2 cellular contexts compared by ENCODE assay signal in the genomic region with DNA sequence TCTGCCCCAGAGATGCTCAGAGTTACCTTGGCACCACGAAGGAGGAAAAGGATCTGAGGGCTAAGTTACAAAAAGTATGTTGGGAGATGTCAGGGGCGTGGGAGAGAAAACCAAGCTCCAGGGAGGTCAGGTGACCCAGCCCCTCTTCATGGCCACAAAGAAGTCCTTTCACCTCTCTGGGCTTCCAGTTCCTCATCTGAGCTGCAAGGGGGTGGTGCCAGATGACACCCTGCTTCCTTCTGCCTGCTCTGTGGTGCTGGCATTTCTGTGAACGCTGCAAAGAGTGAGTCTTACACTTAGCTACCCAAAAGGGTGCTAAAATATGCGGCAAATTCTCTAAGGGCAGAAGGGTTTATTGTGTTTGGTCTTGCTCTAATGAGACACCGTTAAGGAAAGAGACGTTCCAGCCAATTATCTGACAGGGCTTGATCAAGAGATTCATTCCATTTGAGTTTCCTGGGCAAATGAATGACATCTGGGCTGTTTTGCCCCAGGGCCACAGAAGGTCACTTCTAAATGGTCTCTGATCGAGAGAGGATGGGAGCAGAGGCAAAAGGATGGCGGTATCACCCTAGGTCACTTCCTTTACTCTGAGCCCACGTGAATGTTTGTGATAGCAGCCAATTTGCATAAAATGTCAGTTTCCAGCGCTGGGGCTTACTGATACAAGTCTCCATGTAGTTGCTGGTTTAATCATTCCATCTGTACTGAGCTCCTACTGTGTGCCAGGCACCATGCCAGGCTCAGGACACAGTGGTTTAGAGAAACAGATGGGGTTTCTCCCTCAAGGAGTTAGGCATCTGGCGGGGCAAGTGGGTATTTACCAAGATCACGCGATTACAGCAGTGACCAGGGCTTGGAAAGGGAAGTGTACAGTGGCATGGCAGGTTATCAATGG.
TF ChIP-seq lines count a peak whose summit lies in the region.

No MANE protein-coding gene starts in this region.

TF ChIP-seq in SK-N-SH, 30 proteins besides CTCF, POLR2A, EP300 and RAD21 (continued from another document):
- TF ChIP-seq, protein P1, sequence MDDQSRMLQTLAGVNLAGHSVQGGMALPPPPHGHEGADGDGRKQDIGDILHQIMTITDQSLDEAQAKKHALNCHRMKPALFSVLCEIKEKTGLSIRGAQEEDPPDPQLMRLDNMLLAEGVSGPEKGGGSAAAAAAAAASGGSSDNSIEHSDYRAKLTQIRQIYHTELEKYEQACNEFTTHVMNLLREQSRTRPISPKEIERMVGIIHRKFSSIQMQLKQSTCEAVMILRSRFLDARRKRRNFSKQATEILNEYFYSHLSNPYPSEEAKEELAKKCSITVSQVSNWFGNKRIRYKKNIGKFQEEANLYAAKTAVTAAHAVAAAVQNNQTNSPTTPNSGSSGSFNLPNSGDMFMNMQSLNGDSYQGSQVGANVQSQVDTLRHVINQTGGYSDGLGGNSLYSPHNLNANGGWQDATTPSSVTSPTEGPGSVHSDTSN (IDR thresholded peaks at IDR 0.05), result no peak
- TF ChIP-seq GATA2 (CRISPR knock-in tag; IDR thresholded peaks at IDR 0.05) (no peak), JUND (IDR thresholded peaks at IDR 0.05) (no peak)

TF ChIP-seq in SK-N-SH treated with all-trans-retinoic acid at 6 μM for 48 hours, 23 proteins besides CTCF, POLR2A, EP300 and RAD21 (continued from another document):
- TF ChIP-seq, protein P2, sequence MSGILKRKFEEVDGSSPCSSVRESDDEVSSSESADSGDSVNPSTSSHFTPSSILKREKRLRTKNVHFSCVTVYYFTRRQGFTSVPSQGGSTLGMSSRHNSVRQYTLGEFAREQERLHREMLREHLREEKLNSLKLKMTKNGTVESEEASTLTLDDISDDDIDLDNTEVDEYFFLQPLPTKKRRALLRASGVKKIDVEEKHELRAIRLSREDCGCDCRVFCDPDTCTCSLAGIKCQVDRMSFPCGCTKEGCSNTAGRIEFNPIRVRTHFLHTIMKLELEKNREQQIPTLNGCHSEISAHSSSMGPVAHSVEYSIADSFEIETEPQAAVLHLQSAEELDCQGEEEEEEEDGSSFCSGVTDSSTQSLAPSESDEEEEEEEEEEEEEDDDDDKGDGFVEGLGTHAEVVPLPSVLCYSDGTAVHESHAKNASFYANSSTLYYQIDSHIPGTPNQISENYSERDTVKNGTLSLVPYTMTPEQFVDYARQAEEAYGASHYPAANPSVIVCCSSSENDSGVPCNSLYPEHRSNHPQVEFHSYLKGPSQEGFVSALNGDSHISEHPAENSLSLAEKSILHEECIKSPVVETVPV (CRISPR knock-in tag; IDR thresholded peaks at IDR 0.05), result no peak
- TF ChIP-seq, protein P3, sequence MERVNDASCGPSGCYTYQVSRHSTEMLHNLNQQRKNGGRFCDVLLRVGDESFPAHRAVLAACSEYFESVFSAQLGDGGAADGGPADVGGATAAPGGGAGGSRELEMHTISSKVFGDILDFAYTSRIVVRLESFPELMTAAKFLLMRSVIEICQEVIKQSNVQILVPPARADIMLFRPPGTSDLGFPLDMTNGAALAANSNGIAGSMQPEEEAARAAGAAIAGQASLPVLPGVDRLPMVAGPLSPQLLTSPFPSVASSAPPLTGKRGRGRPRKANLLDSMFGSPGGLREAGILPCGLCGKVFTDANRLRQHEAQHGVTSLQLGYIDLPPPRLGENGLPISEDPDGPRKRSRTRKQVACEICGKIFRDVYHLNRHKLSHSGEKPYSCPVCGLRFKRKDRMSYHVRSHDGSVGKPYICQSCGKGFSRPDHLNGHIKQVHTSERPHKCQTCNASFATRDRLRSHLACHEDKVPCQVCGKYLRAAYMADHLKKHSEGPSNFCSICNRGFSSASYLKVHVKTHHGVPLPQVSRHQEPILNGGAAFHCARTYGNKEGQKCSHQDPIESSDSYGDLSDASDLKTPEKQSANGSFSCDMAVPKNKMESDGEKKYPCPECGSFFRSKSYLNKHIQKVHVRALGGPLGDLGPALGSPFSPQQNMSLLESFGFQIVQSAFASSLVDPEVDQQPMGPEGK (CRISPR knock-in tag; IDR thresholded peaks at IDR 0.05; ENCODE audit: borderline replicate concordance), result no peak
